11 cellular contexts compared by ENCODE assay signal in genomic region chr6:3403244-3404154, GRCh38. TPM values are rescaled to one million over a fixed set of nuclear protein-coding genes. Genes with fewer than 3 reads are reported as not detected.
DNase-seq lines count a peak whose midpoint lies in the region; ATAC-seq, FAIRE-seq and TF ChIP-seq lines count a peak whose summit lies in the region.
"Had no signal": no experiment of that assay in that cellular context is flagged by ENCODE, and none has a peak within 500 bp of the region (broad histone marks: within the 10 kb centered on the region; RNA-seq: fewer than 3 reads in every experiment).

No MANE protein-coding gene starts in this region.

- peak; percentile 93 to 99 for TF ChIP-seq EP300 in HepG2 (IDR thresholded peaks at IDR 0.05; ENCODE audit: low read depth in 2 of 2, low read length in 2 of 2)
- peak; percentile 94 for TF ChIP-seq EP300 in HepG2 (CRISPR knock-in tag; IDR thresholded peaks at IDR 0.05; ENCODE audit: borderline replicate concordance)

- peak; percentile 68 for TF ChIP-seq RAD21 in HepG2 (CRISPR knock-in tag; IDR thresholded peaks at IDR 0.05)

- no peaks in the 10 kb centered on the region for H3K9me3 Mint-ChIP-seq in activated naive CD4-positive, alpha-beta T cell treated with anti-CD3 and anti-CD28 coated beads, Interleukin-2, amount 50 U/mL, for 72 hours
- H3K9me3 Mint-ChIP-seq: effector memory CD8-positive, alpha-beta T cell had no signal

- H3K9ac ChIP-seq in mammary epithelial cell (ENCODE audit: insufficient read depth, low read length) (peak overlapping the region; percentile 73), HepG2 (ENCODE audit: insufficient read depth, low read depth, low read length) (peak overlapping the region; percentile 58)

- H3K4me3 ChIP-seq in mammary epithelial cell (replicated peaks in 1 of 3; ENCODE audit: insufficient read depth in 1 of 3, low read depth in 2 of 3, low read length in 3 of 3), result no peak overlapping the region
- peak overlapping the region in 1 of 3 experiments; percentile 18; a peak in 2 of 6 replicates for H3K4me3 ChIP-seq in HepG2 (replicated peaks in 1 of 3; ENCODE audit: insufficient read depth in 1 of 3, low read depth in 2 of 3, low read length in 3 of 3)
- no peak overlapping the region for H3K4me3 ChIP-seq in upper lobe of right lung

- BruUV-seq in mammary epithelial cell (replicated peaks; lab: Mats Ljungman, UMichigan) (TSS peak; percentile 70), HepG2 (replicated peaks; lab: Mats Ljungman, UMichigan) (TSS peak; percentile 100)

- H3K4me1 ChIP-seq in mammary epithelial cell (ENCODE audit: insufficient read depth, low read length), result peaks cover 33% of the 10 kb centered on the region
- peaks cover 100% of the 10 kb centered on the region for H3K4me1 ChIP-seq in HepG2 (ENCODE audit: insufficient read depth, low read length)
- H3K4me1 ChIP-seq in upper lobe of right lung, result peaks cover 22% of the 10 kb centered on the region

- no peaks in the 10 kb centered on the region for H4K20me1 ChIP-seq in mammary epithelial cell (ENCODE audit: insufficient read depth, low read length)
- no peaks in the 10 kb centered on the region for H4K20me1 ChIP-seq in HepG2 (ENCODE audit: insufficient read depth, low read length)

- H3K4me2 ChIP-seq in mammary epithelial cell (ENCODE audit: insufficient read depth, low read depth, low read length), result peak overlapping the region; percentile 73
- H3K4me2 ChIP-seq in HepG2 (ENCODE audit: low read depth, low read length), result peak overlapping the region; percentile 61

- in situ Hi-C loops in mammary epithelial cell (cut with MboI; ENCODE audit: low sequenced_read_pairs in 2 of 2) (no loop called here), HepG2 (cut with HindIII; ENCODE audit: extremely low pct_ligation_motif_present, low pct_unique_long_range_greater_than_20kb) (no loop called here)

- POLR2A ChIA-PET in HepG2 (lab: Yijun Ruan, JAX), result interaction anchor here (0.8 to 12.5 kb wide), 24 partner anchors 8 to 618 kb away, joined by 3 to 271 read pairs (median 7); partner anchors contain the start of gene SLC22A23

- peak; percentile 98 for ATAC-seq in HepG2
- peak; percentile 68 for ATAC-seq in upper lobe of right lung
- no peak for ATAC-seq in GM21367 (IDR thresholded peaks at IDR 0.05; ENCODE audit: unreplicated experiment)
- ATAC-seq in activated naive CD4-positive, alpha-beta T cell treated with anti-CD3 and anti-CD28 coated beads, Interleukin-2, amount 50 U/mL, for 72 hours, result no peak
- ATAC-seq in GM19452 (IDR thresholded peaks at IDR 0.05; ENCODE audit: unreplicated experiment), result no peak
- ATAC-seq: effector memory CD8-positive, alpha-beta T cell; right cardiac atrium had no signal

- H3K27ac Mint-ChIP-seq in activated naive CD4-positive, alpha-beta T cell treated with anti-CD3 and anti-CD28 coated beads, Interleukin-2, amount 50 U/mL, for 72 hours, result no peak overlapping the region
- H3K27ac Mint-ChIP-seq: effector memory CD8-positive, alpha-beta T cell had no signal

- H3K27ac ChIP-seq in mammary epithelial cell (ENCODE audit: insufficient read depth, low read depth, low read length) (peak overlapping the region; percentile 85), HepG2 (ENCODE audit: extremely low read length, insufficient read depth, low read length) (peak overlapping the region; percentile 84), upper lobe of right lung (no peak overlapping the region)

- FAIRE-seq in HepG2 (lab: Jason Lieb, UNC), result peak; percentile 99

- H2AFZ ChIP-seq in mammary epithelial cell (ENCODE audit: low read depth, low read length) (peak overlapping the region; percentile 68), HepG2 (ENCODE audit: low read length) (no peak overlapping the region)

- H3K79me2 ChIP-seq in mammary epithelial cell (ENCODE audit: insufficient read depth, low read length) (peaks cover 18% of the 10 kb centered on the region), HepG2 (ENCODE audit: insufficient read depth, low read length) (peaks cover 82% of the 10 kb centered on the region)

- TF ChIP-seq POLR2A in HepG2 (IDR thresholded peaks at IDR 0.05; ENCODE audit: insufficient read depth in 1 of 2, low read depth in 2 of 2, low read length in 2 of 2), result peak; percentile 92 to 95

- no peaks in the 10 kb centered on the region for H3K36me3 Mint-ChIP-seq in activated naive CD4-positive, alpha-beta T cell treated with anti-CD3 and anti-CD28 coated beads, Interleukin-2, amount 50 U/mL, for 72 hours

- dilution Hi-C loops in mammary epithelial cell (cut with HindIII; ENCODE audit: low sequenced_read_pairs), result no loop called here

- CTCF ChIA-PET in mammary epithelial cell (lab: Charles Lee; ENCODE audit: low non-redundant PET), result interaction anchor here (0.6 to 0.9 kb wide), 6 partner anchors 24 to 486 kb away, joined by 3 to 7 read pairs (median 3); partner anchors contain the start of gene SLC22A23
- CTCF ChIA-PET in HepG2 (lab: Yijun Ruan, JAX; ENCODE audit: low intra/inter-chr PET ratio, low total read pairs), result interaction anchor here (0.6 to 0.8 kb wide), 2 partner anchors 107 to 145 kb away, joined by 3 read pairs; partner anchors contain the start of gene PSMG4

- no peaks in the 10 kb centered on the region for H3K9me3 ChIP-seq in mammary epithelial cell (replicated peaks; ENCODE audit: insufficient read depth, low read length)
- H3K9me3 ChIP-seq in HepG2 (ENCODE audit: low read length), result no peaks in the 10 kb centered on the region
- no peaks in the 10 kb centered on the region for H3K9me3 ChIP-seq in upper lobe of right lung

- H3K36me3 ChIP-seq in mammary epithelial cell (ENCODE audit: insufficient read depth, low read length) (no peaks in the 10 kb centered on the region), HepG2 (replicated peaks in 1 of 2; ENCODE audit: control insufficient read depth in 1 of 2, insufficient read depth in 2 of 2, low read length in 2 of 2) (peaks cover 2 to 15% of the 10 kb centered on the region in 2 experiments), upper lobe of right lung (no peaks in the 10 kb centered on the region)

- intact Hi-C loops in mammary epithelial cell (cut with micrococcal nuclease), result loop anchor here (2.0 to 5.0 kb wide), 4 partner anchors 46 to 329 kb away; no protein-coding TSS in a partner anchor
- intact Hi-C loops in HepG2 (cut with micrococcal nuclease; ENCODE audit: unreplicated experiment), result loop anchor here (1.0 kb wide), 2 partner anchors 23 to 47 kb away; no protein-coding TSS in a partner anchor
- intact Hi-C loops in upper lobe of right lung (cut with DNase I), result no loop called here

- 81% methylated on average over 13 of the region's 13 CpGs for WGBS in mammary epithelial cell (ENCODE audit: low coverage, missing lambda C conversion rate)
- WGBS in HepG2 (ENCODE audit: low lambda C conversion rate), result 37% methylated on average over 13 of the region's 13 CpGs

- DNase-seq in NCI-H510A treated with DMSO at 0.1 percent for 48 hours (lab: John Stamatoyannopoulos, UW), result peak; percentile 23
- DNase-seq in NCI-H510A (lab: John Stamatoyannopoulos, UW), result no peak
- peak; percentile 81 for DNase-seq in mammary epithelial cell
- DNase-seq in HepG2 (ENCODE audit: low spot score), result peak; percentile 99
- no peak for DNase-seq in upper lobe of right lung
- DNase-seq in activated naive CD4-positive, alpha-beta T cell treated with anti-CD3 and anti-CD28 coated beads, Interleukin-2, amount 50 U/mL, for 72 hours (ENCODE audit: low spot score in 2 of 2), result no peak
- DNase-seq: effector memory CD8-positive, alpha-beta T cell; NCI-H524; right cardiac atrium had no signal

- H3K27me3 ChIP-seq in mammary epithelial cell (ENCODE audit: insufficient read depth, low read length), result no peaks in the 10 kb centered on the region
- H3K27me3 ChIP-seq in HepG2 (ENCODE audit: control insufficient read depth in 1 of 2, insufficient read depth in 2 of 2, low read length in 2 of 2), result no peaks in the 10 kb centered on the region
- no peaks in the 10 kb centered on the region for H3K27me3 ChIP-seq in upper lobe of right lung

- no peak for TF ChIP-seq CTCF in mammary epithelial cell (conservative IDR thresholded peaks at IDR 0.05 in 1 of 2, IDR thresholded peaks at IDR 0.05 in 1 of 2; ENCODE audit: extremely low read depth in 1 of 2, insufficient read depth in 1 of 2, low read depth in 1 of 2, low read length in 2 of 2)
- TF ChIP-seq CTCF in HepG2 (CRISPR knock-in tag; IDR thresholded peaks at IDR 0.05), result peak; percentile 60
- TF ChIP-seq CTCF in upper lobe of right lung (IDR thresholded peaks at IDR 0.05), result no peak

TF ChIP-seq in HepG2, 621 proteins besides CTCF, POLR2A, EP300 and RAD21 (continues in another document):
- TF ChIP-seq ZEB1 (IDR thresholded peaks at IDR 0.05; ENCODE audit: insufficient replicate concordance, low read depth) (peak; percentile 98), ZNF180 (CRISPR knock-in tag; IDR thresholded peaks at IDR 0.05; ENCODE audit: borderline replicate concordance, low read depth) (no peak), ETV5 (CRISPR knock-in tag; IDR thresholded peaks at IDR 0.05; ENCODE audit: borderline replicate concordance) (peak; percentile 96)

RNA-seq across cellular contexts. Expression of gene SLC22A23, which starts 53.4 kb away (rescaled TPM):
- total RNA-seq in mammary epithelial cell (10 to 100 TPM; 34.0 to 49.3 TPM), HepG2 (2016; rRNA removed; fragmentation: Illumina TruSeq; extraction: Trizol) (14.4 and 17.5 TPM in 2 replicates), upper lobe of right lung (19.2 TPM)
- polyA plus RNA-seq in mammary epithelial cell (5.8 TPM), HepG2 (2011; rRNA removed) (11.8 and 17.3 TPM in 2 replicates)
- polyA minus RNA-seq in mammary epithelial cell, result 39.2 TPM
- total RNA-seq in HepG2 (2016; cell fraction: cytosol; rRNA removed; fragmentation: Illumina TruSeq; extraction: Trizol; ENCODE audit: low read depth), result 5.9 and 6.8 TPM in 2 replicates
- total RNA-seq in HepG2 (2016; cell fraction: insoluble cytoplasmic fraction; rRNA removed; fragmentation: Illumina TruSeq; extraction: Trizol), result 11.7 and 17.5 TPM in 2 replicates
- 9.8 and 11.5 TPM in 2 replicates for total RNA-seq in HepG2 (2016; cell fraction: membrane; rRNA removed; fragmentation: Illumina TruSeq; extraction: Trizol)
- 33.2 and 38.2 TPM in 2 replicates for total RNA-seq in HepG2 (2016; cell fraction: nucleus; rRNA removed; fragmentation: Illumina TruSeq; extraction: Trizol)
- 15.4 and 19.5 TPM in 2 replicates for polyA plus RNA-seq in HepG2 (2011; cell fraction: cytosol; rRNA removed)
- 54.1 and 61.7 TPM in 2 replicates for polyA plus RNA-seq in HepG2 (2011; cell fraction: nucleus; rRNA removed)
- 25.2 and 36.8 TPM in 2 replicates for polyA plus RNA-seq in HepG2 (2012)
- 2.0 and 2.2 TPM in 2 replicates for polyA plus RNA-seq in HepG2 (2016; cell fraction: cytosol; fragmentation: Illumina TruSeq; extraction: Trizol; ENCODE audit: low read depth)
- polyA plus RNA-seq in HepG2 (2016; cell fraction: insoluble cytoplasmic fraction; fragmentation: Illumina TruSeq; extraction: Trizol; ENCODE audit: low read depth), result 12.7 and 15.3 TPM in 2 replicates
- 5.3 and 6.1 TPM in 2 replicates for polyA plus RNA-seq in HepG2 (2016; cell fraction: membrane; fragmentation: Illumina TruSeq; extraction: Trizol; ENCODE audit: low read depth)
- 42.3 and 52.5 TPM in 2 replicates for polyA plus RNA-seq in HepG2 (2016; cell fraction: nucleus; fragmentation: Illumina TruSeq; extraction: Trizol; ENCODE audit: insufficient read depth, low read depth)
- polyA minus RNA-seq in HepG2 (2011; rRNA and poly(A)+ RNA removed; ENCODE audit: low replicate concordance), result 1.4 and 75.8 TPM in 2 replicates
- 30.2 and 44.5 TPM in 2 replicates for polyA minus RNA-seq in HepG2 (2011; cell fraction: cytosol; rRNA and poly(A)+ RNA removed)
- polyA minus RNA-seq in HepG2 (2011; cell fraction: nucleus; rRNA and poly(A)+ RNA removed), result 77.3 and 90.4 TPM in 2 replicates
- total RNA-seq in activated naive CD4-positive, alpha-beta T cell treated with anti-CD3 and anti-CD28 coated beads, Interleukin-2, amount 50 U/mL, for 72 hours, result under 1 TPM; 0.27 to 0.72 TPM

Comparison
In these comparisons a context has a peak if more than half of its experiments do, and no peak if none do; other contexts are left out.
1. DNase-seq: peak in NCI-H510A treated with DMSO at 0.1 percent for 48 hours (single experiment), mammary epithelial cell (single experiment) and HepG2 (single experiment); none in NCI-H510A (single experiment), upper lobe of right lung (single experiment) and activated naive CD4-positive, alpha-beta T cell treated with anti-CD3 and anti-CD28 coated beads, Interleukin-2, amount 50 U/mL, for 72 hours (0 of 2).
2. ATAC-seq: peak in HepG2 (single experiment) and upper lobe of right lung (single experiment); none in GM21367 (single experiment), activated naive CD4-positive, alpha-beta T cell treated with anti-CD3 and anti-CD28 coated beads, Interleukin-2, amount 50 U/mL, for 72 hours (0 of 2) and GM19452 (single experiment).
3. RNA of gene SLC22A23, which starts 53.4 kb away (total RNA-seq): 34.0 to 49.3 TPM in mammary epithelial cell, 19.2 TPM in upper lobe of right lung (single experiment) and 5.9 to 38.2 TPM in HepG2; 0.27 to 0.72 TPM in activated naive CD4-positive, alpha-beta T cell treated with anti-CD3 and anti-CD28 coated beads, Interleukin-2, amount 50 U/mL, for 72 hours; every median in the first group is over 4 times any median in the second.